Comparison of ENCODE assay signal across 8 cellular contexts in genomic region chr9:133532937-133533668, GRCh38. TPM values are rescaled to one million over a fixed set of nuclear protein-coding genes. Genes with fewer than 3 reads are reported as not detected.
DNase-seq lines count a peak whose midpoint lies in the region; ATAC-seq and TF ChIP-seq lines count a peak whose summit lies in the region.

No MANE protein-coding gene starts in this region.

- 60% methylated on average over 16 of the region's 20 CpGs for WGBS in mammary epithelial cell (ENCODE audit: low coverage, missing lambda C conversion rate)
- 0% methylated on average over 2 of the region's 20 CpGs for WGBS in right lobe of liver (ENCODE audit: insufficient coverage, low coverage, low lambda C conversion rate, missing lambda C conversion rate)

- ATAC-seq in right lobe of liver (peak; percentile 63 to 73 (median 71)), HG03354 (IDR thresholded peaks at IDR 0.05; ENCODE audit: poor library complexity, severe bottlenecking, unreplicated experiment) (no peak)

- intact Hi-C loops in mammary epithelial cell (cut with micrococcal nuclease) (loop anchor here (1.0 to 10.0 kb wide), 3 partner anchors 193 to 564 kb away; partner anchors contain the start of gene BRD3OS), right lobe of liver (cut with DNase I) (no loop called here)

- TF ChIP-seq CTCF in mammary epithelial cell (conservative IDR thresholded peaks at IDR 0.05 in 1 of 2, IDR thresholded peaks at IDR 0.05 in 1 of 2; ENCODE audit: extremely low read depth in 1 of 2, insufficient read depth in 1 of 2, low read depth in 1 of 2, low read length in 2 of 2) (peak; percentile 50 to 56), right lobe of liver (IDR thresholded peaks at IDR 0.05) (peak; percentile 21 to 74 (median 32))

- H3K9ac ChIP-seq in mammary epithelial cell (ENCODE audit: insufficient read depth, low read length) = no peak overlapping the region

- BruUV-seq in mammary epithelial cell (replicated peaks; lab: Mats Ljungman, UMichigan) = no TSS peak

- CTCF ChIA-PET in mammary epithelial cell (lab: Charles Lee; ENCODE audit: low non-redundant PET) = interaction anchor here (0.6 to 0.7 kb wide), 2 partner anchors 566 to 573 kb away, joined by 3 to 6 read pairs; no protein-coding TSS in a partner anchor

- TF ChIP-seq POLR2A in right lobe of liver (IDR thresholded peaks at IDR 0.05) = no peak

- H3K4me3 ChIP-seq in mammary epithelial cell (replicated peaks in 1 of 3; ENCODE audit: insufficient read depth in 1 of 3, low read depth in 2 of 3, low read length in 3 of 3) (no peak overlapping the region), right lobe of liver (no peak overlapping the region)

- peak; percentile 79 for DNase-seq in DMS 273 (lab: John Stamatoyannopoulos, UW; ENCODE audit: unreplicated experiment)
- no peak for DNase-seq in DMS 273 treated with DMSO at 0.1 percent for 48 hours (lab: John Stamatoyannopoulos, UW)
- DNase-seq in NCI-H2029 treated with DMSO at 0.1 percent for 48 hours (lab: John Stamatoyannopoulos, UW) = peak; percentile 66
- DNase-seq in activated CD4-positive, CD25-positive, alpha-beta regulatory T cell (lab: John Stamatoyannopoulos, UW) = peak; percentile 25 to 60 (median 38)
- DNase-seq in mammary epithelial cell = peak; percentile 20
- peak; percentile 76 to 83 (median 78) for DNase-seq in right lobe of liver
- peak; percentile 21 to 40 for DNase-seq in stimulated activated CD8-positive, alpha-beta memory T cell treated with anti-CD3 and anti-CD28 coated beads, Interleukin-15, amount 100 ng/mL, for 4 hours (ENCODE audit: low read depth in 2 of 2)

- H2AFZ ChIP-seq in mammary epithelial cell (ENCODE audit: low read depth, low read length) = no peak overlapping the region

- H4K20me1 ChIP-seq in mammary epithelial cell (ENCODE audit: insufficient read depth, low read length) = peaks cover 4% of the 10 kb centered on the region

- no peak overlapping the region for H3K27ac ChIP-seq in mammary epithelial cell (ENCODE audit: insufficient read depth, low read depth, low read length)
- no peak overlapping the region for H3K27ac ChIP-seq in right lobe of liver

- H3K36me3 ChIP-seq in mammary epithelial cell (ENCODE audit: insufficient read depth, low read length) = no peaks in the 10 kb centered on the region
- no peaks in the 10 kb centered on the region for H3K36me3 ChIP-seq in right lobe of liver

- in situ Hi-C loops in mammary epithelial cell (cut with MboI; ENCODE audit: low sequenced_read_pairs in 2 of 2) = no loop called here

- H3K79me2 ChIP-seq in mammary epithelial cell (ENCODE audit: insufficient read depth, low read length) = no peaks in the 10 kb centered on the region

- H3K27me3 ChIP-seq in mammary epithelial cell (ENCODE audit: insufficient read depth, low read length) (peaks cover 12% of the 10 kb centered on the region), right lobe of liver (no peaks in the 10 kb centered on the region)

- no peaks in the 10 kb centered on the region for H3K9me3 ChIP-seq in mammary epithelial cell (replicated peaks; ENCODE audit: insufficient read depth, low read length)
- no peaks in the 10 kb centered on the region for H3K9me3 ChIP-seq in right lobe of liver

- peaks cover 4% of the 10 kb centered on the region for H3K4me1 ChIP-seq in mammary epithelial cell (ENCODE audit: insufficient read depth, low read length)
- peaks cover 0 to 20% (median 8%) of the 10 kb centered on the region in 4 donors for H3K4me1 ChIP-seq in right lobe of liver

- dilution Hi-C loops in mammary epithelial cell (cut with HindIII; ENCODE audit: low sequenced_read_pairs) = no loop called here

- H3K4me2 ChIP-seq in mammary epithelial cell (ENCODE audit: insufficient read depth, low read depth, low read length) = no peak overlapping the region

RNA-seq across cellular contexts. Expression of gene ADAMTSL2, which starts 1.4 kb away (rescaled TPM):
- total RNA-seq in mammary epithelial cell (under 1 TPM in 1 of 2 donors, not detected in 1; under 0.01 TPM), right lobe of liver (10 to 100 TPM in 3 of 6 experiments, 1 to 10 TPM in 3; 9.2 to 24.8 (median 12.7) TPM)
- not detected for polyA plus RNA-seq in mammary epithelial cell
- not detected for polyA minus RNA-seq in mammary epithelial cell

RNA-seq across cellular contexts. Expression of gene MYMK, which starts 8.3 kb away (rescaled TPM):
- total RNA-seq in mammary epithelial cell (not detected), right lobe of liver (not detected)
- not detected for polyA plus RNA-seq in mammary epithelial cell
- not detected for polyA minus RNA-seq in mammary epithelial cell

RNA-seq across cellular contexts. Expression of gene SLC2A6, which starts 54.2 kb away (rescaled TPM):
- 10 to 100 TPM; 24.7 to 31.3 TPM for total RNA-seq in mammary epithelial cell
- 31.1 TPM for polyA plus RNA-seq in mammary epithelial cell
- 16.3 TPM for polyA minus RNA-seq in mammary epithelial cell
- 1 to 10 TPM in 5 of 6 experiments, under 1 TPM in 1; 0.88 to 6.8 (median 2.8) TPM for total RNA-seq in right lobe of liver

Comparison
In these comparisons a context has a peak if more than half of its experiments do, and no peak if none do; other contexts are left out.
1. RNA of gene ADAMTSL2, which starts 1.4 kb away (total RNA-seq): 9.2 to 24.8 TPM in right lobe of liver; under 0.01 TPM in mammary epithelial cell; every median in the first group is over 10 times any median in the second.